14 cellular contexts compared by ENCODE assay signal in genomic region chr22:45271667-45272188, GRCh38. TPM values are rescaled to one million over a fixed set of nuclear protein-coding genes. Genes with fewer than 3 reads are reported as not detected.
A peak's percentile ranks its signal among the peaks of the same experiment; 100 is the strongest.
DNase-seq lines count a peak whose midpoint lies in the region; ATAC-seq, FAIRE-seq and TF ChIP-seq lines count a peak whose summit lies in the region.
"Had no signal": no experiment of that assay in that cellular context is flagged by ENCODE, and none has a peak within 500 bp of the region (broad histone marks: within the 10 kb centered on the region; RNA-seq: fewer than 3 reads in every experiment).

No MANE protein-coding gene starts in this region.

- H3K9me3 ChIP-seq in kidney (ENCODE audit: control insufficient read depth in 1 of 2, low read length in 2 of 2): no peaks in the 10 kb centered on the region
- H3K9me3 ChIP-seq in BE2C: no peaks in the 10 kb centered on the region
- H3K9me3 ChIP-seq: BLaER1 treated with 17β-estradiol and CSF1 and Interleukin-3, amounts not matched to agents 10 nM and 100 nM had no signal

- no peak for ATAC-seq in HG02885 (IDR thresholded peaks at IDR 0.05; ENCODE audit: poor library complexity, unreplicated experiment)

- H3K4me1 ChIP-seq in kidney (ENCODE audit: control insufficient read depth in 1 of 2, insufficient read depth in 1 of 2, low read depth in 1 of 2, low read length in 2 of 2): peaks cover 3 to 6% of the 10 kb centered on the region in 2 donors
- H3K4me1 ChIP-seq in BE2C: no peaks in the 10 kb centered on the region

- no peak for FAIRE-seq in kidney (lab: Jason Lieb, UNC)

- TF ChIP-seq CTCF in kidney (IDR thresholded peaks at IDR 0.05; ENCODE audit: borderline replicate concordance, extremely low read depth, insufficient read depth) (no peak), BE2C (IDR thresholded peaks at IDR 0.05; ENCODE audit: low read depth, low read length) (no peak)

- H3K4me3 ChIP-seq in kidney (ENCODE audit: low read length in 2 of 2) (no peak overlapping the region), skin epidermis (no peak overlapping the region), BE2C (ENCODE audit: low read depth, low read length) (no peak overlapping the region)
- H3K4me3 ChIP-seq: BLaER1 treated with 17β-estradiol and CSF1 and Interleukin-3, amounts not matched to agents 10 nM and 100 nM had no signal

- intact Hi-C loops in kidney (cut with DNase I): loop anchor here (10.0 kb wide), 1 partner anchor 283 kb away; no protein-coding TSS in a partner anchor

- no peaks in the 10 kb centered on the region for H3K27me3 ChIP-seq in BE2C
- H3K27me3 ChIP-seq: brain microvascular endothelial cell had no signal

- H3K36me3 ChIP-seq in kidney (ENCODE audit: control insufficient read depth in 1 of 2, insufficient read depth in 2 of 2, low read length in 2 of 2): no peaks in the 10 kb centered on the region
- H3K36me3 ChIP-seq in BE2C: no peaks in the 10 kb centered on the region
- H3K36me3 ChIP-seq: BLaER1 treated with 17β-estradiol and CSF1 and Interleukin-3, amounts not matched to agents 10 nM and 100 nM; brain microvascular endothelial cell had no signal

- no peak overlapping the region for H3K9ac ChIP-seq in kidney (ENCODE audit: low read length in 2 of 2)

- DNase-seq in G401 (ENCODE audit: low spot score) (peak; percentile 15), caudate nucleus (lab: John Stamatoyannopoulos, UW) (peak in 29 of 61 donors; percentile 9 to 60 (median 23)), kidney (peak; percentile 90), dermis blood vessel endothelial cell (no peak), BE2C (no peak), DMS153 treated with DMSO at 0.1 percent for 48 hours (lab: John Stamatoyannopoulos, UW; ENCODE audit: unreplicated experiment) (no peak)
- DNase-seq: activated CD8-positive, alpha-beta memory T cell treated with anti-CD3 and anti-CD28 coated beads, Interleukin-2, amount 50 U/mL, for 48 hours; brain microvascular endothelial cell; NCI-H526; stimulated activated CD4-positive, alpha-beta T cell treated with anti-CD3 and anti-CD28 coated beads, Interleukin-4, amount 100 ng/mL, for 4 hours had no signal

- in situ Hi-C loops in G401 (cut with HindIII; ENCODE audit: low sequenced_read_pairs): loop anchor here (10.0 kb wide), 2 partner anchors 163 to 477 kb away; no protein-coding TSS in a partner anchor

- H3K27ac ChIP-seq in caudate nucleus (ENCODE audit: low read depth, low read length): peak overlapping the region; percentile 88
- peak overlapping the region; percentile 13 to 23 for H3K27ac ChIP-seq in kidney (ENCODE audit: low read depth in 2 of 2, low read length in 2 of 2)
- H3K27ac ChIP-seq in skin epidermis: peak overlapping the region in 14 of 21 experiments; percentile 34 to 83 (median 69)
- H3K27ac ChIP-seq: brain microvascular endothelial cell had no signal

RNA-seq across cellular contexts. Expression of gene UPK3A, which starts 13.0 kb away (rescaled TPM):
- total RNA-seq in G401 (2014; rRNA removed; shearing (Covaris generic)): not detected in 2 replicates
- total RNA-seq in kidney: not detected
- polyA plus RNA-seq in kidney (ENCODE audit: insufficient read depth, low read depth, low replicate concordance): not detected
- total RNA-seq in dermis blood vessel endothelial cell: not detected in 2 replicates
- not detected for polyA plus RNA-seq in BE2C (2012; ENCODE audit: insufficient read depth, insufficient read length, low read depth)
- polyA plus RNA-seq: neural cell had no signal

RNA-seq across cellular contexts. Expression of gene KIAA0930, which starts 31.0 kb away (rescaled TPM):
- total RNA-seq in G401 (2014; rRNA removed; shearing (Covaris generic)): 32.8 and 71.4 TPM in 2 replicates
- total RNA-seq in kidney (55.4 TPM), dermis blood vessel endothelial cell (73.9 and 81.8 TPM in 2 replicates)
- polyA plus RNA-seq in kidney (ENCODE audit: insufficient read depth, low read depth, low replicate concordance): 26.4 TPM
- 77.2 TPM for polyA plus RNA-seq in BE2C (2012; ENCODE audit: insufficient read depth, insufficient read length, low read depth)

RNA-seq across cellular contexts. Expression of gene FAM118A, which starts 38.0 kb away (rescaled TPM):
- 11.0 and 38.4 TPM in 2 replicates for total RNA-seq in G401 (2014; rRNA removed; shearing (Covaris generic))
- total RNA-seq in kidney: 13.0 TPM
- 5.7 TPM for polyA plus RNA-seq in kidney (ENCODE audit: insufficient read depth, low read depth, low replicate concordance)
- total RNA-seq in dermis blood vessel endothelial cell: 14.2 and 28.6 TPM in 2 replicates
- polyA plus RNA-seq in BE2C (2012; ENCODE audit: insufficient read depth, insufficient read length, low read depth): 50.9 TPM

Comparison
In these comparisons a context has a peak if more than half of its experiments do, and no peak if none do; other contexts are left out.
1. DNase-seq: peak in G401 (single experiment) and kidney (single experiment); none in dermis blood vessel endothelial cell (single experiment), BE2C (single experiment) and DMS153 treated with DMSO at 0.1 percent for 48 hours (single experiment).
2. H3K27ac ChIP-seq: peak in every context shown above with its lines; median percentile 88 in caudate nucleus; 69 in skin epidermis; 18 in kidney.